In the genomic region with DNA sequence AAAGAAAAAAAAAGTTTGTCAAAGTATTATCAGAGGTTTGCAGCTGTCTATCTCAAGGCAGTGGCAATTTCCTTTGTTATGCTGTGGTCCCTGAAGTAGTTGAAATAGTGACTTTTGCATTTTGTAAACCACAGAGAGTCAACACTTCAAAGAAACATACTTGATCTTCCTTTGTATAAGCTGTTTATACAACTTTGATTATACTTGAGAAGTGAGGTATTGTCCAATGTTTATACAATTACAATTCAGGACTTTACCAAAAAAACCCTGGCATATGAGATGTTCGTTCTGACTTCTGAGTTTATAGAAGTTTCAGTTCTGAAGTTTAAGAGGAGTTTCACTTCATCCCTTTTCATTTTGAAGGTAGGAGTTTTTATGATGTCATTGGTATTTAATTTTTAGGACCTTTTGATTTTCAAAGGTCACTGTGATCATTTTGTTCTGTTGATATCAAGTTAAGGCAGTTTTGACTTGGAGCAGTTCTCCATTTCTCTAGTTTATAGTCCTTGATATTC, we compare ENCODE assay signal across 10 cellular contexts. TPM values are rescaled to one million over a fixed set of nuclear protein-coding genes. Genes with fewer than 3 reads are reported as not detected.
A peak's percentile ranks its signal among the peaks of the same experiment; 100 is the strongest.
DNase-seq lines count a peak whose midpoint lies in the region; ATAC-seq and TF ChIP-seq lines count a peak whose summit lies in the region.
"Had no signal": no experiment of that assay in that cellular context is flagged by ENCODE, and none has a peak within 500 bp of the region (broad histone marks: within the 10 kb centered on the region; RNA-seq: fewer than 3 reads in every experiment).

No MANE protein-coding gene starts in this region.

- H3K4me1 ChIP-seq in HEK293 (ENCODE audit: control insufficient read depth, insufficient read depth, low read length) (peaks cover 20% of the 10 kb centered on the region), OCI-LY3 (ENCODE audit: low read length) (peaks cover 56% of the 10 kb centered on the region)

- no peaks in the 10 kb centered on the region for H3K9me3 ChIP-seq in HEK293 (ENCODE audit: control insufficient read depth, insufficient read depth, low read depth, low read length)
- H3K9me3 ChIP-seq in OCI-LY3 (ENCODE audit: insufficient read depth, low read length): no peaks in the 10 kb centered on the region

- peaks cover 96% of the 10 kb centered on the region for H3K79me2 ChIP-seq in OCI-LY3 (ENCODE audit: low read length)
- H3K79me2 ChIP-seq: parathyroid adenoma had no signal

- H3K27me3 ChIP-seq in OCI-LY3 (ENCODE audit: low read depth, low read length): no peaks in the 10 kb centered on the region

- H3K36me3 ChIP-seq in HEK293 (ENCODE audit: control insufficient read depth in 2 of 2, insufficient read depth in 1 of 2, low read length in 2 of 2) (peaks cover 8 to 30% of the 10 kb centered on the region in 2 experiments), OCI-LY3 (replicated peaks; ENCODE audit: low read depth, low read length) (peaks cover 57% of the 10 kb centered on the region)

- H3K9ac ChIP-seq in OCI-LY3 (ENCODE audit: low read length): peak overlapping the region; percentile 95
- H3K9ac ChIP-seq: parathyroid adenoma had no signal

- H3K27ac ChIP-seq in HEK293 (ENCODE audit: extremely low read depth, low read depth, low read length) (no peak overlapping the region), OCI-LY3 (ENCODE audit: low read length) (peak overlapping the region; percentile 92), cingulate gyrus (ENCODE audit: low read depth, low read length) (peak overlapping the region; percentile 13), skin epidermis (peak overlapping the region in 11 of 21 experiments; percentile 9 to 95 (median 39))
- H3K27ac ChIP-seq: parathyroid adenoma, SK-N-MC had no signal

- H2AFZ ChIP-seq in OCI-LY3 (ENCODE audit: low read depth, low read length): no peak overlapping the region
- H2AFZ ChIP-seq: parathyroid adenoma had no signal

- DNase-seq in NCI-H1105 (lab: John Stamatoyannopoulos, UW) (no peak), left lobe of liver (ENCODE audit: low spot score) (no peak)
- DNase-seq in stimulated activated CD4-positive, alpha-beta T cell treated with anti-CD3 and anti-CD28 coated beads, Interleukin-2, amount 100 ng/mL, for 24 hours: no peak
- DNase-seq: NCI-H510A treated with DMSO at 0.1 percent for 48 hours had no signal

- H4K20me1 ChIP-seq in OCI-LY3 (ENCODE audit: insufficient read depth, low read length): 0 out of 2 replicates have a peak, but pooled peaks cover 11% of the 10 kb centered on the region

- H3K4me2 ChIP-seq in OCI-LY3 (ENCODE audit: low read length): peak overlapping the region; percentile 92

- CTCF ChIA-PET in HEK293 (lab: Yijun Ruan, JAX): interaction anchor here (0.5 to 1.5 kb wide), 4 partner anchors 24 to 807 kb away, joined by 3 read pairs; no protein-coding TSS in a partner anchor

- POLR2A ChIA-PET in HEK293 (lab: Yijun Ruan, JAX): no interaction called here

- ATAC-seq in left lobe of liver: no peak

- TF ChIP-seq CTCF in HEK293 (tag by site-specific recombination; IDR thresholded peaks at IDR 0.05) (no peak), OCI-LY3 (IDR thresholded peaks at IDR 0.05; ENCODE audit: low read depth, low read length) (no peak)

- no peak overlapping the region for H3K4me3 ChIP-seq in HEK293 (ENCODE audit: low read depth, low read length)
- peak overlapping the region; percentile 84 for H3K4me3 ChIP-seq in OCI-LY3 (ENCODE audit: low read length)
- no peak overlapping the region for H3K4me3 ChIP-seq in skin epidermis
- H3K4me3 ChIP-seq: SK-N-MC had no signal

TF ChIP-seq in HEK293, 187 proteins besides CTCF, POLR2A, EP300 and RAD21 (continues in another document):
- TF ChIP-seq ZSCAN16 (tag by site-specific recombination; IDR thresholded peaks at IDR 0.05): no peak
- no peak for TF ChIP-seq ZNF707 (tag by site-specific recombination; IDR thresholded peaks at IDR 0.05)
- no peak for TF ChIP-seq KLF9 (tag by site-specific recombination; IDR thresholded peaks at IDR 0.05; ENCODE audit: low read depth)
- peak; percentile 48; the same call in 1 of the 2 replicates for TF ChIP-seq ZNF600 (tag by site-specific recombination; IDR thresholded peaks at IDR 0.05)
- TF ChIP-seq PRDM1 (tag by site-specific recombination; IDR thresholded peaks at IDR 0.05): peak; percentile 49; the same call in 1 of the 2 replicates
- no peak for TF ChIP-seq ZNF529 (tag by site-specific recombination; IDR thresholded peaks at IDR 0.05; ENCODE audit: insufficient replicate concordance)
- no peak for TF ChIP-seq SP3 (tag by site-specific recombination; IDR thresholded peaks at IDR 0.05)
- TF ChIP-seq, protein P1, sequence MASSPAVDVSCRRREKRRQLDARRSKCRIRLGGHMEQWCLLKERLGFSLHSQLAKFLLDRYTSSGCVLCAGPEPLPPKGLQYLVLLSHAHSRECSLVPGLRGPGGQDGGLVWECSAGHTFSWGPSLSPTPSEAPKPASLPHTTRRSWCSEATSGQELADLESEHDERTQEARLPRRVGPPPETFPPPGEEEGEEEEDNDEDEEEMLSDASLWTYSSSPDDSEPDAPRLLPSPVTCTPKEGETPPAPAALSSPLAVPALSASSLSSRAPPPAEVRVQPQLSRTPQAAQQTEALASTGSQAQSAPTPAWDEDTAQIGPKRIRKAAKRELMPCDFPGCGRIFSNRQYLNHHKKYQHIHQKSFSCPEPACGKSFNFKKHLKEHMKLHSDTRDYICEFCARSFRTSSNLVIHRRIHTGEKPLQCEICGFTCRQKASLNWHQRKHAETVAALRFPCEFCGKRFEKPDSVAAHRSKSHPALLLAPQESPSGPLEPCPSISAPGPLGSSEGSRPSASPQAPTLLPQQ (tag by site-specific recombination; IDR thresholded peaks at IDR 0.05): no peak
- TF ChIP-seq, protein P2, sequence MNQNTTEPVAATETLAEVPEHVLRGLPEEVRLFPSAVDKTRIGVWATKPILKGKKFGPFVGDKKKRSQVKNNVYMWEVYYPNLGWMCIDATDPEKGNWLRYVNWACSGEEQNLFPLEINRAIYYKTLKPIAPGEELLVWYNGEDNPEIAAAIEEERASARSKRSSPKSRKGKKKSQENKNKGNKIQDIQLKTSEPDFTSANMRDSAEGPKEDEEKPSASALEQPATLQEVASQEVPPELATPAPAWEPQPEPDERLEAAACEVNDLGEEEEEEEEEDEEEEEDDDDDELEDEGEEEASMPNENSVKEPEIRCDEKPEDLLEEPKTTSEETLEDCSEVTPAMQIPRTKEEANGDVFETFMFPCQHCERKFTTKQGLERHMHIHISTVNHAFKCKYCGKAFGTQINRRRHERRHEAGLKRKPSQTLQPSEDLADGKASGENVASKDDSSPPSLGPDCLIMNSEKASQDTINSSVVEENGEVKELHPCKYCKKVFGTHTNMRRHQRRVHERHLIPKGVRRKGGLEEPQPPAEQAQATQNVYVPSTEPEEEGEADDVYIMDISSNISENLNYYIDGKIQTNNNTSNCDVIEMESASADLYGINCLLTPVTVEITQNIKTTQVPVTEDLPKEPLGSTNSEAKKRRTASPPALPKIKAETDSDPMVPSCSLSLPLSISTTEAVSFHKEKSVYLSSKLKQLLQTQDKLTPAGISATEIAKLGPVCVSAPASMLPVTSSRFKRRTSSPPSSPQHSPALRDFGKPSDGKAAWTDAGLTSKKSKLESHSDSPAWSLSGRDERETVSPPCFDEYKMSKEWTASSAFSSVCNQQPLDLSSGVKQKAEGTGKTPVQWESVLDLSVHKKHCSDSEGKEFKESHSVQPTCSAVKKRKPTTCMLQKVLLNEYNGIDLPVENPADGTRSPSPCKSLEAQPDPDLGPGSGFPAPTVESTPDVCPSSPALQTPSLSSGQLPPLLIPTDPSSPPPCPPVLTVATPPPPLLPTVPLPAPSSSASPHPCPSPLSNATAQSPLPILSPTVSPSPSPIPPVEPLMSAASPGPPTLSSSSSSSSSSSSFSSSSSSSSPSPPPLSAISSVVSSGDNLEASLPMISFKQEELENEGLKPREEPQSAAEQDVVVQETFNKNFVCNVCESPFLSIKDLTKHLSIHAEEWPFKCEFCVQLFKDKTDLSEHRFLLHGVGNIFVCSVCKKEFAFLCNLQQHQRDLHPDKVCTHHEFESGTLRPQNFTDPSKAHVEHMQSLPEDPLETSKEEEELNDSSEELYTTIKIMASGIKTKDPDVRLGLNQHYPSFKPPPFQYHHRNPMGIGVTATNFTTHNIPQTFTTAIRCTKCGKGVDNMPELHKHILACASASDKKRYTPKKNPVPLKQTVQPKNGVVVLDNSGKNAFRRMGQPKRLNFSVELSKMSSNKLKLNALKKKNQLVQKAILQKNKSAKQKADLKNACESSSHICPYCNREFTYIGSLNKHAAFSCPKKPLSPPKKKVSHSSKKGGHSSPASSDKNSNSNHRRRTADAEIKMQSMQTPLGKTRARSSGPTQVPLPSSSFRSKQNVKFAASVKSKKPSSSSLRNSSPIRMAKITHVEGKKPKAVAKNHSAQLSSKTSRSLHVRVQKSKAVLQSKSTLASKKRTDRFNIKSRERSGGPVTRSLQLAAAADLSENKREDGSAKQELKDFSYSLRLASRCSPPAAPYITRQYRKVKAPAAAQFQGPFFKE (tag by site-specific recombination; IDR thresholded peaks at IDR 0.05; ENCODE audit: borderline replicate concordance): no peak
- TF ChIP-seq FEZF1 (tag by site-specific recombination; IDR thresholded peaks at IDR 0.05): 0 out of 2 replicates have a peak, but pooled peaks have one; percentile 6
- no peak for TF ChIP-seq ZNF549 (tag by site-specific recombination; IDR thresholded peaks at IDR 0.05)
- TF ChIP-seq, protein P3, sequence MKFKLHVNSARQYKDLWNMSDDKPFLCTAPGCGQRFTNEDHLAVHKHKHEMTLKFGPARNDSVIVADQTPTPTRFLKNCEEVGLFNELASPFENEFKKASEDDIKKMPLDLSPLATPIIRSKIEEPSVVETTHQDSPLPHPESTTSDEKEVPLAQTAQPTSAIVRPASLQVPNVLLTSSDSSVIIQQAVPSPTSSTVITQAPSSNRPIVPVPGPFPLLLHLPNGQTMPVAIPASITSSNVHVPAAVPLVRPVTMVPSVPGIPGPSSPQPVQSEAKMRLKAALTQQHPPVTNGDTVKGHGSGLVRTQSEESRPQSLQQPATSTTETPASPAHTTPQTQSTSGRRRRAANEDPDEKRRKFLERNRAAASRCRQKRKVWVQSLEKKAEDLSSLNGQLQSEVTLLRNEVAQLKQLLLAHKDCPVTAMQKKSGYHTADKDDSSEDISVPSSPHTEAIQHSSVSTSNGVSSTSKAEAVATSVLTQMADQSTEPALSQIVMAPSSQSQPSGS (tag by site-specific recombination; IDR thresholded peaks at IDR 0.05; ENCODE audit: low read depth): peak; percentile 92
- TF ChIP-seq ZNF423 (tag by site-specific recombination; IDR thresholded peaks at IDR 0.05): no peak

RNA-seq across cellular contexts. Expression of a gene that starts 4.0 kb away (rescaled TPM):
- 10.0 TPM for total RNA-seq in left lobe of liver

RNA-seq across cellular contexts. Expression of a gene that starts 10.1 kb away (rescaled TPM):
- 6.9 TPM for total RNA-seq in left lobe of liver
